In the genomic region with DNA sequence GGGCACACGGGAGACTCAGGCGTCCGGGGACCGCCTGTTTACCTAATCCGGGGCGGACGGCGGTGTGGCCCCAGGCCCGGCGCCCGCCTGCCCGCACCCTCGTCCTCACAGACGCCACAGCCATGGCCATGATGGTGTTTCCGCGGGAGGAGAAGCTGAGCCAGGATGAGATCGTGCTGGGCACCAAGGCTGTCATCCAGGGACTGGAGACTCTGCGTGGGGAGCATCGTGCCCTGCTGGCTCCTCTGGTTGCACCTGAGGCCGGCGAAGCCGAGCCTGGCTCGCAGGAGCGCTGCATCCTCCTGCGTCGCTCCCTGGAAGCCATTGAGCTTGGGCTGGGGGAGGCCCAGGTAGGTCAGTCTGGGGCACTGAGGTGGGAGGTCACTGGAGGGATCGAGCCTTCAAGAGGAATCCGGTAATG, we compare ENCODE assay signal across 8 cellular contexts. TPM values are rescaled to one million over a fixed set of nuclear protein-coding genes. Genes with fewer than 3 reads are reported as not detected.
A peak's percentile ranks its signal among the peaks of the same experiment; 100 is the strongest.
DNase-seq lines count a peak whose midpoint lies in the region; ATAC-seq, FAIRE-seq and TF ChIP-seq lines count a peak whose summit lies in the region.

No MANE protein-coding gene starts in this region.

- H3K9me3 ChIP-seq in Panc1 (ENCODE audit: control insufficient read depth, insufficient read depth, low read depth, low read length) = no peaks in the 10 kb centered on the region
- H3K9me3 ChIP-seq in esophagus muscularis mucosa = no peaks in the 10 kb centered on the region
- no peaks in the 10 kb centered on the region for H3K9me3 ChIP-seq in pancreas

- intact Hi-C loops in Panc1 (cut with micrococcal nuclease; ENCODE audit: unreplicated experiment) = loop anchor here (1.0 kb wide), 1 partner anchor 36 kb away; no protein-coding TSS in a partner anchor
- intact Hi-C loops in esophagus muscularis mucosa (cut with DNase I) = loop anchor here (1.0 kb wide), 1 partner anchor 38 kb away; no protein-coding TSS in a partner anchor
- intact Hi-C loops in pancreas (cut with DNase I) = no loop called here

- POLR2A ChIA-PET in Panc1 (lab: Charles Lee) = no interaction called here

- BruUV-seq in Panc1 (replicated peaks; lab: Mats Ljungman, UMichigan) = no TSS peak

- FAIRE-seq in pancreas (lab: Jason Lieb, UNC) = no peak

- TF ChIP-seq CTCF in GM06990 (IDR thresholded peaks at IDR 0.05; ENCODE audit: insufficient read depth, low read length, poor library complexity, severe bottlenecking) = no peak
- no peak; the same call in 1 of the 2 replicates for TF ChIP-seq CTCF in Panc1 (IDR thresholded peaks at IDR 0.05)
- TF ChIP-seq CTCF in esophagus muscularis mucosa (IDR thresholded peaks at IDR 0.05) = peak in 1 of 3 experiments; percentile 2
- peak in 2 of 4 donors; percentile 2 to 5 for TF ChIP-seq CTCF in pancreas (IDR thresholded peaks at IDR 0.05)

- peak overlapping the region; percentile 70 for H3K4me3 ChIP-seq in GM06990 (replicated peaks; ENCODE audit: low read depth, low read length)
- H3K4me3 ChIP-seq in Panc1 (ENCODE audit: low read depth in 2 of 2, low read length in 2 of 2) = peak overlapping the region; percentile 83
- H3K4me3 ChIP-seq in esophagus muscularis mucosa = peak overlapping the region; percentile 82 to 100 (median 90)
- H3K4me3 ChIP-seq in pancreas = peak overlapping the region; percentile 75 to 93 (median 84)

- CTCF ChIA-PET in Panc1 (lab: Charles Lee) = interaction anchor here (0.6 to 1.1 kb wide), 4 partner anchors 24 to 57 kb away, joined by 3 to 6 read pairs (median 4); no protein-coding TSS in a partner anchor

- 11% methylated on average over 2 of the region's 28 CpGs for WGBS in esophagus muscularis mucosa
- 4 to 5% methylated on average over 27 to 28 of the region's 28 CpGs for WGBS in pancreas, 2 donors

- H3K36me3 ChIP-seq in GM06990 (ENCODE audit: control insufficient read depth, insufficient read depth, low read length) (peaks cover 30% of the 10 kb centered on the region), Panc1 (ENCODE audit: control insufficient read depth, insufficient read depth, low read length) (0 out of 2 replicates have a peak, but pooled peaks cover 4% of the 10 kb centered on the region), esophagus muscularis mucosa (peaks cover 10 to 45% (median 40%) of the 10 kb centered on the region in 4 donors), pancreas (no peaks in the 10 kb centered on the region)

- H3K4me1 ChIP-seq in Panc1 (ENCODE audit: control insufficient read depth, insufficient read depth, low read length) (peaks cover 7% of the 10 kb centered on the region), esophagus muscularis mucosa (peaks cover 14 to 23% (median 21%) of the 10 kb centered on the region in 4 donors), pancreas (peaks cover 0 to 6% (median 0%) of the 10 kb centered on the region in 3 donors)

- TF ChIP-seq POLR2A in esophagus muscularis mucosa (IDR thresholded peaks at IDR 0.05; ENCODE audit: low read depth) = no peak

- TF ChIP-seq EP300 in esophagus muscularis mucosa (IDR thresholded peaks at IDR 0.05) = no peak

- peak overlapping the region; percentile 86 for H3K27ac ChIP-seq in Panc1 (ENCODE audit: low read length)
- H3K27ac ChIP-seq in esophagus muscularis mucosa (replicated peaks in 1 of 4) = peak overlapping the region; percentile 83 to 89 (median 86)
- peak overlapping the region in 3 of 4 donors; percentile 30 to 61 (median 48) for H3K27ac ChIP-seq in pancreas

- in situ Hi-C loops in Panc1 (cut with HindIII; ENCODE audit: low pct_unique_long_range_greater_than_20kb, low sequenced_read_pairs) = no loop called here

- H3K27me3 ChIP-seq in GM06990 (replicated peaks; ENCODE audit: control insufficient read depth, insufficient read depth, low read length) (no peaks in the 10 kb centered on the region), Panc1 (ENCODE audit: control insufficient read depth, insufficient read depth, low read length) (no peaks in the 10 kb centered on the region), esophagus muscularis mucosa (no peaks in the 10 kb centered on the region), pancreas (no peaks in the 10 kb centered on the region)

- DNase-seq in GM06990 (ENCODE audit: extremely low read depth, insufficient read length) = no peak
- DNase-seq in Panc1 (ENCODE audit: low read depth, low spot score) = no peak
- no peak for DNase-seq in esophagus muscularis mucosa (ENCODE audit: extremely low spot score)
- DNase-seq in pancreas = no peak
- no peak for DNase-seq in central memory CD4-positive, alpha-beta T cell
- no peak for DNase-seq in stimulated activated CD4-positive, alpha-beta T cell treated with anti-CD3 and anti-CD28 coated beads, Interleukin-1b, Interleukin-23, amount 100 ng/mL, for 48 hours

- ATAC-seq in Panc1 (peak; percentile 3), pancreas (peak in 2 of 4 donors; percentile 4 to 6), GM19023 (IDR thresholded peaks at IDR 0.05; ENCODE audit: unreplicated experiment) (no peak), HG03571 (IDR thresholded peaks at IDR 0.05; ENCODE audit: unreplicated experiment) (no peak)

RNA-seq across cellular contexts. Expression of a gene that starts 1.0 kb away (rescaled TPM):
- total RNA-seq in Panc1 (2021; ENCODE audit: unreplicated experiment) = 85.1 TPM
- polyA plus RNA-seq in Panc1 (2012; ENCODE audit: insufficient read length) = 98.8 TPM
- total RNA-seq in esophagus muscularis mucosa = 10 to 100 TPM; 24.7 to 53.5 (median 36.7) TPM
- 10 to 100 TPM in 2 of 6 donors, 1 to 10 TPM in 4; 7.7 to 15.8 (median 9.4) TPM for total RNA-seq in pancreas
- polyA plus RNA-seq in pancreas = 10 to 100 TPM; 23.3 to 35.4 TPM

RNA-seq across cellular contexts. Expression of a gene that starts 10.0 kb away (rescaled TPM):
- total RNA-seq in Panc1 (2021; ENCODE audit: unreplicated experiment) = 256 TPM
- 356 TPM for polyA plus RNA-seq in Panc1 (2012; ENCODE audit: insufficient read length)
- 100 to 1,000 TPM in 3 of 4 donors, 10 to 100 TPM in 1; 97.2 to 163 (median 132) TPM for total RNA-seq in esophagus muscularis mucosa
- 10 to 100 TPM; 36.8 to 61.9 (median 49.7) TPM for total RNA-seq in pancreas
- polyA plus RNA-seq in pancreas = 10 to 100 TPM; 92.0 to 96.2 TPM

RNA-seq across cellular contexts. Expression of a gene that starts 19.5 kb away (rescaled TPM):
- total RNA-seq in Panc1 (2021; ENCODE audit: unreplicated experiment) = 9.3 TPM
- polyA plus RNA-seq in Panc1 (2012; ENCODE audit: insufficient read length) = 15.1 TPM
- total RNA-seq in esophagus muscularis mucosa = under 1 TPM in 1 of 4 donors, not detected in 3; 0.40 TPM
- 1 to 10 TPM in 5 of 6 donors, under 1 TPM in 1; 0.83 to 6.8 (median 1.9) TPM for total RNA-seq in pancreas
- 10 to 100 TPM in 1 of 2 donors, 1 to 10 TPM in 1; 8.0 to 34.3 TPM for polyA plus RNA-seq in pancreas

RNA-seq across cellular contexts. Expression of a gene that starts 30.5 kb away (rescaled TPM):
- total RNA-seq in Panc1 (2021; ENCODE audit: unreplicated experiment) (196 TPM), esophagus muscularis mucosa (10 to 100 TPM; 57.7 to 92.5 (median 85.4) TPM), pancreas (10 to 100 TPM; 39.7 to 64.9 (median 49.1) TPM)
- 274 TPM for polyA plus RNA-seq in Panc1 (2012; ENCODE audit: insufficient read length)
- polyA plus RNA-seq in pancreas = 100 to 1,000 TPM in 1 of 2 donors, 10 to 100 TPM in 1; 82.7 to 112 TPM

RNA-seq across cellular contexts. Expression of a gene that starts 33.2 kb away (rescaled TPM):
- total RNA-seq in Panc1 (2021; ENCODE audit: unreplicated experiment) (11.0 TPM), esophagus muscularis mucosa (under 1 TPM; 0.42 to 0.71 (median 0.54) TPM), pancreas (under 1 TPM; 0.49 to 0.79 (median 0.72) TPM)
- polyA plus RNA-seq in Panc1 (2012; ENCODE audit: insufficient read length) = 16.8 TPM
- polyA plus RNA-seq in pancreas = 1 to 10 TPM; 1.6 to 4.4 TPM

Comparison
In these comparisons a context has a peak if more than half of its experiments do, and no peak if none do; other contexts are left out.
1. intact Hi-C loops: an anchor here in Panc1 (1.0 kb wide) and esophagus muscularis mucosa (1.0 kb wide); none called in pancreas.